In genomic region chr1:146032613-146033219, GRCh38 we compare ENCODE assay signal across 8 cellular contexts. TPM values are rescaled to one million over a fixed set of nuclear protein-coding genes. Genes with fewer than 3 reads are reported as not detected.
DNase-seq lines count a peak whose midpoint lies in the region; ATAC-seq and TF ChIP-seq lines count a peak whose summit lies in the region.

No MANE protein-coding gene starts in this region.

- POLR2A ChIA-PET in activated CD8-positive, alpha-beta T cell treated with anti-CD3 and anti-CD28 coated beads for 36 hours (lab: Charles Lee) = interaction anchor here (1.3 to 2.4 kb wide), 3 partner anchors 19 to 187 kb away, joined by 3 to 8 read pairs (median 7); partner anchors contain the start of genes NUDT17 and TXNIP

- H3K9me3 ChIP-seq in right atrium auricular region = no peaks in the 10 kb centered on the region

- intact Hi-C loops in cardiac septum (cut with DNase I) = no loop called here
- intact Hi-C loops in activated CD8-positive, alpha-beta T cell treated with anti-CD3 and anti-CD28 coated beads for 36 hours (cut with micrococcal nuclease) = no loop called here

- TF ChIP-seq CTCF in right atrium auricular region (IDR thresholded peaks at IDR 0.05) (peak; percentile 24 to 65), kidney epithelial cell (IDR thresholded peaks at IDR 0.05; ENCODE audit: insufficient read depth, low read length, poor library complexity, severe bottlenecking) (peak; percentile 57)
- TF ChIP-seq CTCF in activated CD8-positive, alpha-beta T cell treated with anti-CD3 and anti-CD28 coated beads for 36 hours (IDR thresholded peaks at IDR 0.05) = peak; percentile 56

- H3K27me3 Mint-ChIP-seq in activated CD8-positive, alpha-beta T cell treated with anti-CD3 and anti-CD28 coated beads for 36 hours = peaks cover 6% of the 10 kb centered on the region

- H3K36me3 ChIP-seq in right atrium auricular region (no peaks in the 10 kb centered on the region), kidney epithelial cell (ENCODE audit: control insufficient read depth, insufficient read depth, low read length) (no peaks in the 10 kb centered on the region)

- no peaks in the 10 kb centered on the region for H3K27me3 ChIP-seq in right atrium auricular region
- H3K27me3 ChIP-seq in kidney epithelial cell (ENCODE audit: control insufficient read depth, insufficient read depth, low read length) = no peaks in the 10 kb centered on the region

- no peaks in the 10 kb centered on the region for H3K9me3 Mint-ChIP-seq in activated CD8-positive, alpha-beta T cell treated with anti-CD3 and anti-CD28 coated beads for 36 hours

- H3K4me3 Mint-ChIP-seq in activated CD8-positive, alpha-beta T cell treated with anti-CD3 and anti-CD28 coated beads for 36 hours = no peak overlapping the region

- CTCF ChIA-PET in activated CD8-positive, alpha-beta T cell treated with anti-CD3 and anti-CD28 coated beads for 36 hours (lab: Charles Lee) = interaction anchor here (0.8 to 3.8 kb wide), 21 partner anchors 11 to 187 kb away, joined by 3 to 32 read pairs (median 5); partner anchors contain the start of genes HJV, LIX1L, NUDT17 and PIAS3

- H3K27ac ChIP-seq in right atrium auricular region = no peak overlapping the region

- peaks cover 19% of the 10 kb centered on the region for H3K4me1 Mint-ChIP-seq in activated CD8-positive, alpha-beta T cell treated with anti-CD3 and anti-CD28 coated beads for 36 hours (ENCODE audit: low read depth)

- ATAC-seq in activated CD8-positive, alpha-beta T cell treated with anti-CD3 and anti-CD28 coated beads for 36 hours = no peak
- ATAC-seq in GM19023 (IDR thresholded peaks at IDR 0.05; ENCODE audit: unreplicated experiment) (no peak), HG02973 (IDR thresholded peaks at IDR 0.05; ENCODE audit: unreplicated experiment) (no peak), GM18519 (IDR thresholded peaks at IDR 0.05; ENCODE audit: low FRiP score, unreplicated experiment) (no peak)

- DNase-seq in right atrium auricular region (ENCODE audit: low spot score) = no peak
- no peak for DNase-seq in cardiac septum (ENCODE audit: low spot score)
- peak; percentile 36 for DNase-seq in NCI-H146 (lab: John Stamatoyannopoulos, UW)
- DNase-seq in activated CD8-positive, alpha-beta T cell treated with anti-CD3 and anti-CD28 coated beads for 36 hours = no peak
- DNase-seq in kidney epithelial cell (ENCODE audit: low read depth) = no peak

- H3K36me3 Mint-ChIP-seq in activated CD8-positive, alpha-beta T cell treated with anti-CD3 and anti-CD28 coated beads for 36 hours (ENCODE audit: low read depth) = peaks cover 3% of the 10 kb centered on the region

- H3K4me3 ChIP-seq in right atrium auricular region (no peak overlapping the region), kidney epithelial cell (ENCODE audit: low read depth, low read length) (no peak overlapping the region)

- peaks cover 0 to 4% of the 10 kb centered on the region in 2 donors for H3K4me1 ChIP-seq in right atrium auricular region

- no peak overlapping the region for H3K27ac Mint-ChIP-seq in activated CD8-positive, alpha-beta T cell treated with anti-CD3 and anti-CD28 coated beads for 36 hours

RNA-seq across cellular contexts. Expression of gene HJV, which starts 11.2 kb away (rescaled TPM):
- total RNA-seq in right atrium auricular region (100 to 1,000 TPM in 1 of 2 donors, 10 to 100 TPM in 1; 73.3 to 153 TPM), cardiac septum (73.8 TPM), kidney epithelial cell (not detected in 2 replicates)
- not detected for total RNA-seq in activated CD8-positive, alpha-beta T cell treated with anti-CD3 and anti-CD28 coated beads for 36 hours

RNA-seq across cellular contexts. Expression of gene TXNIP, which starts 36.3 kb away (rescaled TPM):
- total RNA-seq in right atrium auricular region (1,000 to 10,000 TPM in 1 of 2 donors, 100 to 1,000 TPM in 1; 898 to 1,186 TPM), cardiac septum (689 TPM), kidney epithelial cell (14.7 and 19.0 TPM in 2 replicates)
- total RNA-seq in activated CD8-positive, alpha-beta T cell treated with anti-CD3 and anti-CD28 coated beads for 36 hours = 100 to 1,000 TPM; 130 to 134 TPM

Comparison
In these comparisons a context has a peak if more than half of its experiments do, and no peak if none do; other contexts are left out.
1. RNA of gene HJV, which starts 11.2 kb away (total RNA-seq): 73.3 to 153 TPM in right atrium auricular region and 73.8 TPM in cardiac septum (single experiment); not detected in activated CD8-positive, alpha-beta T cell treated with anti-CD3 and anti-CD28 coated beads for 36 hours and not detected in kidney epithelial cell; every median in the first group is over 10 times any median in the second.
2. Peak in every context shown above with its lines, with median percentiles within 50 percentile points of each other: CTCF ChIP-seq.